1 cellular context compared by ENCODE assay signal in the genomic region with DNA sequence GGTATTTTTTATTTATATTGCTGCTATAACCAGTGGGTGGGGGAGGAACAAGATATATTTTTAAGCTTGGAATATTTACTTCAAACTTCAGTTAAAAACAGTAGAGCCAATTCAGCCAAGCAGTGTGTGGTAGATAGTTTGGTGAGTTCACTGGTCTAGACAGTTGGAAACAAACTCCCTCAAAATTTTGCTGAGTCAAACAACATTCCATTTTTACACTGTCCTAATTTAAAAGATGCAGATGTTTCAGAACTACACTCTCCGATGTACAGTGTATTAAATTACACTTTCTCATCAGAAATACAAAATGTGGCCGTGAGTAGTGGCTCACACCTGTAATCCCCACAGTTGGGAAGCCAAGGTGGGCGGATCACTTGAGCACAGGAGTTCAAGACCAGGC.
TF ChIP-seq lines count a peak whose summit lies in the region.

No MANE protein-coding gene starts in this region.

TF ChIP-seq in K562, 482 proteins besides CTCF, POLR2A, EP300 and RAD21:
- TF ChIP-seq GABPA (tag; conservative IDR thresholded peaks at IDR 0.05; ENCODE audit: low read depth) (no peak), MAFK (IDR thresholded peaks at IDR 0.05; ENCODE audit: low read length) (peak; percentile 64; the same call in 1 of the 2 replicates), MAFG (tag; conservative IDR thresholded peaks at IDR 0.05) (peak; percentile 57), MAFF (IDR thresholded peaks at IDR 0.05; ENCODE audit: low read length) (peak; percentile 63; the same call in 1 of the 2 replicates), NFE2 (IDR thresholded peaks at IDR 0.05; ENCODE audit: low read depth) (0 out of 2 replicates have a peak, but pooled peaks have one; percentile 32), KAT7 (CRISPR knock-in tag; IDR thresholded peaks at IDR 0.05; ENCODE audit: borderline replicate concordance) (no peak), C11orf30 (IDR thresholded peaks at IDR 0.05; ENCODE audit: low read depth) (peak; percentile 87), ZNF316 (IDR thresholded peaks at IDR 0.05) (peak; percentile 92), PCBP2 (IDR thresholded peaks at IDR 0.05; ENCODE audit: low read depth, low read length, poor library complexity, severe bottlenecking) (no peak), ELF2 (CRISPR knock-in tag; IDR thresholded peaks at IDR 0.05) (no peak)
- TF ChIP-seq, protein P1, sequence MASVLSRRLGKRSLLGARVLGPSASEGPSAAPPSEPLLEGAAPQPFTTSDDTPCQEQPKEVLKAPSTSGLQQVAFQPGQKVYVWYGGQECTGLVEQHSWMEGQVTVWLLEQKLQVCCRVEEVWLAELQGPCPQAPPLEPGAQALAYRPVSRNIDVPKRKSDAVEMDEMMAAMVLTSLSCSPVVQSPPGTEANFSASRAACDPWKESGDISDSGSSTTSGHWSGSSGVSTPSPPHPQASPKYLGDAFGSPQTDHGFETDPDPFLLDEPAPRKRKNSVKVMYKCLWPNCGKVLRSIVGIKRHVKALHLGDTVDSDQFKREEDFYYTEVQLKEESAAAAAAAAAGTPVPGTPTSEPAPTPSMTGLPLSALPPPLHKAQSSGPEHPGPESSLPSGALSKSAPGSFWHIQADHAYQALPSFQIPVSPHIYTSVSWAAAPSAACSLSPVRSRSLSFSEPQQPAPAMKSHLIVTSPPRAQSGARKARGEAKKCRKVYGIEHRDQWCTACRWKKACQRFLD (CRISPR knock-in tag; IDR thresholded peaks at IDR 0.05), result no peak
